Comparison of ENCODE assay signal across 26 cellular contexts in genomic region chr10:121291376-121291775, GRCh38.
"Had no signal": no experiment of that assay in that cellular context is flagged by ENCODE, and none has a peak within 500 bp of the region (broad histone marks: within the 10 kb centered on the region; RNA-seq: fewer than 3 reads in every experiment).

No MANE protein-coding gene starts in this region.

- FAIRE-seq: astrocyte, bronchial epithelial cell had no signal

- H3K4me1 ChIP-seq: gastrocnemius medialis, heart left ventricle had no signal

- H3K4me3 ChIP-seq: coronary artery, gastrocnemius medialis, heart left ventricle had no signal

- DNase-seq: activated CD4-positive, alpha-beta memory T cell treated with anti-CD3 and anti-CD28 coated beads, Interleukin-2, amount 10 ng/mL, durations not matched to agents 7 days and 5 days; activated CD4-positive, alpha-beta T cell treated with anti-CD3 and anti-CD28 coated beads for 36 hours; activated CD4-positive, alpha-beta T cell treated with anti-CD3 and anti-CD28 coated beads, Interleukin-2, amount 10 ng/mL, durations not matched to agents 24 days and 14 days; activated CD4-positive, CD25-positive, alpha-beta regulatory T cell; activated CD4-positive, CD25-positive, alpha-beta regulatory T cell treated with anti-CD3 and anti-CD28 coated beads, Interleukin-2, amount 50 U/mL, for 72 hours; activated CD8-positive, alpha-beta memory T cell treated with anti-CD3 and anti-CD28 coated beads, Interleukin-2, amount 50 U/mL, for 48 hours; activated effector memory CD4-positive, alpha-beta T cell treated with Interleukin-2 at 50 U/mL for 16 hours; activated gamma-delta T cell treated with Interleukin-2 at 50 U/mL for 16 hours; activated naive CD4-positive, alpha-beta T cell treated with anti-CD3 and anti-CD28 coated beads, Interleukin-2, amount 50 U/mL, for 16 hours; activated naive CD4-positive, alpha-beta T cell treated with Interleukin-2 at 50 U/mL for 16 hours; activated T-cell treated with anti-CD3 and anti-CD28 coated beads, Interleukin-2, amount 50 U/mL, for 4 hours; amniotic stem cell; brain microvascular endothelial cell; dorsolateral prefrontal cortex; effector memory CD4-positive, alpha-beta T cell; endodermal cell; foreskin keratinocyte; gastrocnemius medialis; glutamatergic neuron; heart left ventricle; T-helper 2 cell had no signal

- ATAC-seq: activated CD4-positive, alpha-beta T cell treated with anti-CD3 and anti-CD28 coated beads for 36 hours; activated T-cell treated with anti-CD3 and anti-CD28 coated beads, Interleukin-2, amount 50 U/mL, for 4 hours; activated T-helper 17 cell treated with anti-CD3 and anti-CD28 coated beads, Interleukin-2, amount 50 U/mL, for 72 hours; esophagus mucosa; foreskin keratinocyte; gastrocnemius medialis; heart left ventricle had no signal

- H3K36me3 ChIP-seq: brain microvascular endothelial cell, gastrocnemius medialis, heart left ventricle had no signal

- H3K27me3 ChIP-seq: brain microvascular endothelial cell, dorsolateral prefrontal cortex, foreskin keratinocyte had no signal

- H3K27ac ChIP-seq: brain microvascular endothelial cell, coronary artery, dorsolateral prefrontal cortex, foreskin keratinocyte, gastrocnemius medialis had no signal

- H3K9me3 ChIP-seq: gastrocnemius medialis, heart left ventricle had no signal
